ENCODE assay signal across 6 cellular contexts in genomic region chr6:31817929-31818511, GRCh38. TPM values are rescaled to one million over a fixed set of nuclear protein-coding genes. Genes with fewer than 3 reads are reported as not detected.
DNase-seq lines count a peak whose midpoint lies in the region; ATAC-seq, FAIRE-seq and TF ChIP-seq lines count a peak whose summit lies in the region.
"Not testable (repeated sequence)": the region's sequence is repeated elsewhere in the genome, so short reads cannot be mapped to it uniquely, and the experiment has no call there.

No MANE protein-coding gene starts in this region.

- peaks cover 59% of the 10 kb centered on the region for H3K4me1 ChIP-seq in CD4-positive, alpha-beta memory T cell (ENCODE audit: insufficient read depth, low read length)
- H3K4me1 ChIP-seq in SJSA1 (replicated peaks) (peaks cover 49% of the 10 kb centered on the region), GM12878 (ENCODE audit: control insufficient read depth, insufficient read depth, low read length) (peaks cover 19% of the 10 kb centered on the region), foreskin keratinocyte (peaks cover 25% of the 10 kb centered on the region), muscle layer of colon (ENCODE audit: insufficient read depth, low read length) (peaks cover 40% of the 10 kb centered on the region), stomach (peaks cover 40 to 69% (median 58%) of the 10 kb centered on the region in 4 donors)

- not testable (repeated sequence) for TF ChIP-seq POLR2A in GM12878 (IDR thresholded peaks at IDR 0.05; ENCODE audit: low read depth, low read length); stomach (IDR thresholded peaks at IDR 0.05)

- H3K27me3 Mint-ChIP-seq in CD4-positive, alpha-beta memory T cell, result not testable (repeated sequence)

- not testable (repeated sequence) for H3K36me3 ChIP-seq in CD4-positive, alpha-beta memory T cell (ENCODE audit: insufficient read depth, low read length); GM12878 (ENCODE audit: control insufficient read depth in 2 of 2, insufficient read depth in 2 of 2, low read length in 1 of 2); muscle layer of colon (ENCODE audit: insufficient read depth, low read length); stomach
- peaks cover 13% of the 10 kb centered on the region for H3K36me3 ChIP-seq in SJSA1

- H3K79me2 ChIP-seq in GM12878 (ENCODE audit: control insufficient read depth, insufficient read depth, low read length), result not testable (repeated sequence)

- not testable (repeated sequence) for H3K9ac ChIP-seq in GM12878 (ENCODE audit: control insufficient read depth, insufficient read depth, low read length); muscle layer of colon (ENCODE audit: low read length)

- not testable (repeated sequence) for H3K27me3 ChIP-seq in CD4-positive, alpha-beta memory T cell (ENCODE audit: insufficient read depth, low read length); SJSA1 (replicated peaks); GM12878 (replicated peaks in 1 of 2; ENCODE audit: control insufficient read depth in 2 of 2, insufficient read depth in 2 of 2, low read length in 1 of 2); foreskin keratinocyte; muscle layer of colon (ENCODE audit: control insufficient read depth in 1 of 2, insufficient read depth in 2 of 2, low read length in 2 of 2); stomach

- RAD21 ChIA-PET in GM12878 (lab: Charles Lee; ENCODE audit: unreplicated experiment), result interaction anchor here (1.0 to 1.5 kb wide), 3 partner anchors 9 to 12 kb away, joined by 3 to 5 read pairs (median 3); partner anchors contain the start of gene LSM2

- SMC1A ChIA-PET in GM12878 (lab: Charles Lee; ENCODE audit: uncharacterized antibody, unreplicated experiment), result interaction anchor here (1.0 to 1.5 kb wide), 4 partner anchors 12 to 44 kb away, joined by 3 to 9 read pairs (median 4); partner anchors contain the start of gene LSM2

- H4K20me1 ChIP-seq in GM12878 (ENCODE audit: control insufficient read depth, insufficient read depth), result not testable (repeated sequence)

- H3K9me3 Mint-ChIP-seq in CD4-positive, alpha-beta memory T cell, result not testable (repeated sequence)

- not testable (repeated sequence) for H3K9me3 ChIP-seq in CD4-positive, alpha-beta memory T cell (ENCODE audit: control insufficient read depth in 1 of 2, low read length in 2 of 2); SJSA1 (replicated peaks); GM12878 (replicated peaks; ENCODE audit: control insufficient read depth, insufficient read depth, low read length); muscle layer of colon (ENCODE audit: low read length); stomach

- H3K27ac ChIP-seq in CD4-positive, alpha-beta memory T cell (ENCODE audit: low read depth, low read length), result peak overlapping the region; percentile 67
- not testable (repeated sequence) for H3K27ac ChIP-seq in SJSA1; GM12878 (ENCODE audit: control insufficient read depth, insufficient read depth); foreskin keratinocyte; muscle layer of colon (ENCODE audit: low read depth, low read length)
- peak overlapping the region; percentile 89 to 99 (median 98) for H3K27ac ChIP-seq in stomach

- POLR2A ChIA-PET in CD4-positive, alpha-beta memory T cell (lab: Charles Lee; ENCODE audit: partially characterized antibody), result interaction anchor here (0.6 to 7.1 kb wide), 24 partner anchors 9 to 236 kb away, joined by 3 to 76 read pairs (median 4); partner anchors contain the start of genes ABHD16A, BAG6, C6orf47 and CLIC1
- POLR2A ChIA-PET in GM12878 (lab: Charles Lee), result interaction anchor here (0.6 to 11.3 kb wide), 3 partner anchors 11 to 611 kb away, joined by 4 to 158 read pairs (median 5); partner anchors contain the start of genes CLIC1, LSM2 and MSH5

- intact Hi-C loops in CD4-positive, alpha-beta memory T cell (cut with micrococcal nuclease), result loop anchor here (2.0 to 5.0 kb wide), 3 partner anchors 46 to 276 kb away; partner anchors contain the start of genes DDAH2 and DDX39B
- intact Hi-C loops in GM12878 (cut with micrococcal nuclease; ENCODE audit: unreplicated experiment); stomach (cut with DNase I; ENCODE audit: low total_unique reads): not testable (repeated sequence)

- peaks cover 31 to 69% (median 48%) of the 10 kb centered on the region in 4 donors for H3K4me1 Mint-ChIP-seq in CD4-positive, alpha-beta memory T cell

- not testable (repeated sequence) for TF ChIP-seq CTCF in GM12878 (IDR thresholded peaks at IDR 0.05 in 2 of 3, conservative IDR thresholded peaks at IDR 0.05 in 1 of 3; ENCODE audit: control insufficient read depth in 2 of 3, extremely low read depth in 1 of 3, insufficient read depth in 1 of 3, low read depth in 3 of 3, low read length in 3 of 3); foreskin keratinocyte (conservative IDR thresholded peaks at IDR 0.05); stomach (IDR thresholded peaks at IDR 0.05)

- DNase-seq in CD4-positive, alpha-beta memory T cell, result peak in 1 of 5 donors; percentile 28
- not testable (repeated sequence) for DNase-seq in SJSA1 (ENCODE audit: low read depth in 1 of 2, low spot score in 2 of 2); GM12878 (ENCODE audit: low read depth, low spot score); foreskin keratinocyte; stomach

- 63% methylated on average over 8 of the region's 8 CpGs for WGBS in GM12878 (ENCODE audit: insufficient coverage, insufficient replicate concordance, low lambda C conversion rate, missing lambda C conversion rate)
- WGBS in stomach, 5 donors, result 27 to 52% (median 35%) methylated on average over 8 of the region's 8 CpGs

- not testable (repeated sequence) for TF ChIP-seq EP300 in GM12878 (IDR thresholded peaks at IDR 0.05; ENCODE audit: borderline replicate concordance in 1 of 2, control insufficient read depth in 1 of 2, low read depth in 2 of 2, low read length in 2 of 2); stomach (IDR thresholded peaks at IDR 0.05)

- H3K4me3 ChIP-seq in CD4-positive, alpha-beta memory T cell (ENCODE audit: low read length in 2 of 2), result peak overlapping the region; percentile 12 to 73
- H3K4me3 ChIP-seq in SJSA1 (peak overlapping the region; percentile 6; the same call in 1 of the 2 replicates), GM12878 (peak overlapping the region; percentile 52; the same call in 1 of the 2 replicates), muscle layer of colon (ENCODE audit: low read depth in 1 of 2, low read length in 2 of 2) (peak overlapping the region; percentile 44 to 47), stomach (peak overlapping the region; percentile 47 to 60 (median 51))

- FAIRE-seq in GM12878 (lab: Jason Lieb, UNC), result not testable (repeated sequence)

- H3K4me3 Mint-ChIP-seq in CD4-positive, alpha-beta memory T cell, result peak overlapping the region; percentile 81 to 97 (median 96)

- H2AFZ ChIP-seq in GM12878 (ENCODE audit: control insufficient read depth, low read depth, low read length), result not testable (repeated sequence)

- H3K27ac Mint-ChIP-seq in CD4-positive, alpha-beta memory T cell, result peak overlapping the region; percentile 66 to 96 (median 94)

- CTCF ChIA-PET in CD4-positive, alpha-beta memory T cell (lab: Charles Lee; ENCODE audit: partially characterized antibody), result interaction anchor here (1.1 to 2.1 kb wide), 14 partner anchors 9 to 236 kb away, joined by 3 to 21 read pairs (median 7); partner anchors contain the start of genes CLIC1, DDAH2, HSPA1B and LSM2
- CTCF ChIA-PET in GM12878 (lab: Yijun Ruan, JAX), result interaction anchor here (1.4 to 1.9 kb wide), 2 partner anchors 27 to 88 kb away, joined by 5 to 6 read pairs; partner anchors contain the start of gene DDAH2

- in situ Hi-C loops in GM12878 (cut with MboI), result not testable (repeated sequence)

- peak overlapping the region; percentile 60 for H3K4me2 ChIP-seq in GM12878 (ENCODE audit: control insufficient read depth, insufficient read depth)

- ATAC-seq in GM12878, result not testable (repeated sequence)
- ATAC-seq in foreskin keratinocyte, result peak; percentile 1

- peaks cover 0 to 16% of the 10 kb centered on the region in 2 donors for H3K36me3 Mint-ChIP-seq in CD4-positive, alpha-beta memory T cell

- not testable (repeated sequence) for BruUV-seq in GM12878 (replicated peaks; lab: Mats Ljungman, UMichigan)

- TF ChIP-seq RAD21 in GM12878 (IDR thresholded peaks at IDR 0.05; ENCODE audit: insufficient read depth, low read depth, low read length), result not testable (repeated sequence)

RNA-seq across cellular contexts. Expression of gene HSPA1A, which starts 2.7 kb away (rescaled TPM):
- total RNA-seq in CD4-positive, alpha-beta memory T cell, result 10 to 100 TPM; 69.9 to 71.5 TPM
- 10 to 100 TPM; 14.6 to 71.9 TPM for polyA plus RNA-seq in CD4-positive, alpha-beta memory T cell
- total RNA-seq in SJSA1 (2014; rRNA removed; shearing (Covaris generic)), result 211 and 214 TPM in 2 replicates
- 47.6 and 52.7 TPM in 2 replicates for total RNA-seq in GM12878 (2013; cell fraction: nucleolus; rRNA removed)
- total RNA-seq in GM12878 (2014; rRNA removed) (29.2 and 29.9 TPM in 2 replicates), GM12878 (2014; rRNA removed; fragmentation: Illumina TruSeq; extraction: Trizol) (10.9 and 12.3 TPM in 2 replicates), GM12878 (2021) (26.5 and 27.2 TPM in 2 replicates), foreskin keratinocyte (128 and 194 TPM in 2 replicates), stomach (100 to 1,000 TPM in 3 of 5 donors, 10 to 100 TPM in 2; 68.8 to 124 (median 113) TPM)
- polyA plus RNA-seq in GM12878 (2011; ENCODE audit: low read depth), result 7.5 TPM
- polyA plus RNA-seq in GM12878 (2011; rRNA removed) (3.7 and 9.8 TPM in 2 replicates), GM12878 (2014; fragmentation: Illumina TruSeq; extraction: Trizol) (1.3 and 8.0 TPM in 2 replicates), GM12878 (2014; fragmentation: Nextera tagmentation; extraction: Ambion mirVana) (1 to 10 TPM in 1 of 2 experiments, under 1 TPM in 1; 0.29 to 1.3 TPM), GM12878 (2014; rRNA removed) (22.8 and 26.3 TPM in 2 replicates), GM12878 (2016; fragmentation: Nextera tagmentation; extraction: Ambion mirVana) (10 to 100 TPM; 51.1 to 51.8 TPM), foreskin keratinocyte (108 and 166 TPM in 2 replicates), stomach (100 to 1,000 TPM in 1 of 3 donors, 10 to 100 TPM in 2; 51.1 to 107 (median 64.8) TPM)
- 12.3 and 14.0 TPM in 2 replicates for polyA plus RNA-seq in GM12878 (2011; cell fraction: cytosol; rRNA removed)
- 22.0 and 36.5 TPM in 2 replicates for polyA plus RNA-seq in GM12878 (2011; cell fraction: nucleus; rRNA removed)
- 10.5 and 14.8 TPM in 2 replicates for polyA plus RNA-seq in GM12878 (2012)
- polyA minus RNA-seq in GM12878 (2011; rRNA and poly(A)+ RNA removed), result 7.6 and 8.8 TPM in 2 replicates
- 5.7 and 7.3 TPM in 2 replicates for polyA minus RNA-seq in GM12878 (2011; cell fraction: cytosol; rRNA and poly(A)+ RNA removed)
- 13.3 and 22.4 TPM in 2 replicates for polyA minus RNA-seq in GM12878 (2011; cell fraction: nucleus; rRNA and poly(A)+ RNA removed)

RNA-seq across cellular contexts. Expression of gene HSPA1L, which starts 2.9 kb away (rescaled TPM):
- 1 to 10 TPM; 8.2 to 8.3 TPM for total RNA-seq in CD4-positive, alpha-beta memory T cell
- 1 to 10 TPM; 1.1 to 4.4 TPM for polyA plus RNA-seq in CD4-positive, alpha-beta memory T cell
- 0.78 and 0.87 TPM in 2 replicates for total RNA-seq in SJSA1 (2014; rRNA removed; shearing (Covaris generic))
- 0.66 and 1.0 TPM in 2 replicates for total RNA-seq in GM12878 (2013; cell fraction: nucleolus; rRNA removed)
- total RNA-seq in GM12878 (2014; rRNA removed) (1.2 and 1.4 TPM in 2 replicates), GM12878 (2014; rRNA removed; fragmentation: Illumina TruSeq; extraction: Trizol) (1.4 and 1.6 TPM in 2 replicates), GM12878 (2021) (1.5 and 1.6 TPM in 2 replicates), foreskin keratinocyte (0.46 and 0.58 TPM in 2 replicates), stomach (1 to 10 TPM in 2 of 5 donors, not detected in 3; 1.1 to 1.7 TPM)
- polyA plus RNA-seq in GM12878 (2011; ENCODE audit: low read depth), result 0.67 TPM
- polyA plus RNA-seq in GM12878 (2011; rRNA removed) (1.8 and 1.9 TPM in 2 replicates), GM12878 (2014; fragmentation: Illumina TruSeq; extraction: Trizol) (1.5 and 1.6 TPM in 2 replicates), GM12878 (2014; fragmentation: Nextera tagmentation; extraction: Ambion mirVana) (under 1 TPM; 0.69 TPM), GM12878 (2014; rRNA removed) (1.4 and 1.6 TPM in 2 replicates), GM12878 (2016; fragmentation: Nextera tagmentation; extraction: Ambion mirVana) (1 to 10 TPM; 1.6 to 2.5 TPM), foreskin keratinocyte (0.30 and 0.57 TPM in 2 replicates), stomach (under 1 TPM; 0.46 to 0.98 (median 0.75) TPM)
- 1.1 TPM in 2 replicates for polyA plus RNA-seq in GM12878 (2011; cell fraction: cytosol; rRNA removed)
- polyA plus RNA-seq in GM12878 (2011; cell fraction: nucleus; rRNA removed), result 0.82 and 1.1 TPM in 2 replicates
- polyA plus RNA-seq in GM12878 (2012), result 0.54 and 0.86 TPM in 2 replicates
- polyA minus RNA-seq in GM12878 (2011; rRNA and poly(A)+ RNA removed), result 1.3 and 1.4 TPM in 2 replicates
- 0.94 TPM in 1 of 2 replicates, not detected in the other for polyA minus RNA-seq in GM12878 (2011; cell fraction: cytosol; rRNA and poly(A)+ RNA removed)
- polyA minus RNA-seq in GM12878 (2011; cell fraction: nucleus; rRNA and poly(A)+ RNA removed), result 0.29 and 0.36 TPM in 2 replicates

RNA-seq across cellular contexts. Expression of gene HSPA1B, which starts 9.5 kb away (rescaled TPM):
- 10 to 100 TPM; 58.0 to 60.8 TPM for total RNA-seq in CD4-positive, alpha-beta memory T cell
- polyA plus RNA-seq in CD4-positive, alpha-beta memory T cell, result 1 to 10 TPM; 1.9 to 5.3 TPM
- 218 and 257 TPM in 2 replicates for total RNA-seq in SJSA1 (2014; rRNA removed; shearing (Covaris generic))
- 55.2 and 66.8 TPM in 2 replicates for total RNA-seq in GM12878 (2013; cell fraction: nucleolus; rRNA removed)
- total RNA-seq in GM12878 (2014; rRNA removed) (23.5 and 24.0 TPM in 2 replicates), GM12878 (2014; rRNA removed; fragmentation: Illumina TruSeq; extraction: Trizol) (5.9 and 8.1 TPM in 2 replicates), GM12878 (2021) (27.2 and 29.3 TPM in 2 replicates), foreskin keratinocyte (102 and 117 TPM in 2 replicates), stomach (100 to 1,000 TPM in 3 of 5 donors, 10 to 100 TPM in 2; 44.3 to 165 (median 105) TPM)
- polyA plus RNA-seq in GM12878 (2011; ENCODE audit: low read depth), result 8.8 TPM
- polyA plus RNA-seq in GM12878 (2011; rRNA removed) (5.1 and 12.8 TPM in 2 replicates), GM12878 (2014; fragmentation: Illumina TruSeq; extraction: Trizol) (1.00 and 4.6 TPM in 2 replicates), GM12878 (2014; fragmentation: Nextera tagmentation; extraction: Ambion mirVana) (under 1 TPM; 0.11 to 0.33 TPM), GM12878 (2014; rRNA removed) (12.7 and 17.7 TPM in 2 replicates), GM12878 (2016; fragmentation: Nextera tagmentation; extraction: Ambion mirVana) (10 to 100 TPM; 39.1 to 40.5 TPM), foreskin keratinocyte (54.9 and 76.7 TPM in 2 replicates), stomach (10 to 100 TPM; 35.9 to 66.0 (median 51.3) TPM)
- polyA plus RNA-seq in GM12878 (2011; cell fraction: cytosol; rRNA removed), result 11.5 and 13.7 TPM in 2 replicates
- 42.5 and 57.1 TPM in 2 replicates for polyA plus RNA-seq in GM12878 (2011; cell fraction: nucleus; rRNA removed)
- 20.1 and 23.6 TPM in 2 replicates for polyA plus RNA-seq in GM12878 (2012)
- polyA minus RNA-seq in GM12878 (2011; rRNA and poly(A)+ RNA removed), result 14.0 and 14.9 TPM in 2 replicates
- polyA minus RNA-seq in GM12878 (2011; cell fraction: cytosol; rRNA and poly(A)+ RNA removed), result 14.2 and 14.9 TPM in 2 replicates
- polyA minus RNA-seq in GM12878 (2011; cell fraction: nucleus; rRNA and poly(A)+ RNA removed), result 45.8 and 51.9 TPM in 2 replicates

RNA-seq across cellular contexts. Expression of gene LSM2, which starts 11.3 kb away (rescaled TPM):
- 10 to 100 TPM; 30.0 to 34.6 TPM for total RNA-seq in CD4-positive, alpha-beta memory T cell
- 10 to 100 TPM; 67.4 to 80.4 TPM for polyA plus RNA-seq in CD4-positive, alpha-beta memory T cell
- 72.6 and 89.4 TPM in 2 replicates for total RNA-seq in SJSA1 (2014; rRNA removed; shearing (Covaris generic))
- 5.2 and 7.8 TPM in 2 replicates for total RNA-seq in GM12878 (2013; cell fraction: nucleolus; rRNA removed)
- total RNA-seq in GM12878 (2014; rRNA removed) (146 and 163 TPM in 2 replicates), GM12878 (2014; rRNA removed; fragmentation: Illumina TruSeq; extraction: Trizol) (97.1 and 99.1 TPM in 2 replicates), GM12878 (2021) (117 and 123 TPM in 2 replicates), foreskin keratinocyte (107 and 115 TPM in 2 replicates), stomach (10 to 100 TPM in 3 of 5 donors, 1 to 10 TPM in 1, not detected in 1; 6.7 to 34.5 (median 11.4) TPM)
- 82.2 TPM for polyA plus RNA-seq in GM12878 (2011; ENCODE audit: low read depth)
- polyA plus RNA-seq in GM12878 (2011; rRNA removed) (81.9 and 101 TPM in 2 replicates), GM12878 (2014; fragmentation: Illumina TruSeq; extraction: Trizol) (116 and 131 TPM in 2 replicates), GM12878 (2014; fragmentation: Nextera tagmentation; extraction: Ambion mirVana) (100 to 1,000 TPM; 245 to 248 TPM), GM12878 (2014; rRNA removed) (143 and 165 TPM in 2 replicates), GM12878 (2016; fragmentation: Nextera tagmentation; extraction: Ambion mirVana) (100 to 1,000 TPM; 238 to 276 TPM), foreskin keratinocyte (139 and 152 TPM in 2 replicates), stomach (10 to 100 TPM; 45.2 to 55.8 (median 50.4) TPM)
- polyA plus RNA-seq in GM12878 (2011; cell fraction: cytosol; rRNA removed), result 186 and 196 TPM in 2 replicates
- 68.3 and 79.7 TPM in 2 replicates for polyA plus RNA-seq in GM12878 (2011; cell fraction: nucleus; rRNA removed)
- polyA plus RNA-seq in GM12878 (2012), result 82.7 and 97.0 TPM in 2 replicates
- polyA minus RNA-seq in GM12878 (2011; rRNA and poly(A)+ RNA removed), result 102 and 120 TPM in 2 replicates
- polyA minus RNA-seq in GM12878 (2011; cell fraction: cytosol; rRNA and poly(A)+ RNA removed), result 47.5 and 49.6 TPM in 2 replicates
- polyA minus RNA-seq in GM12878 (2011; cell fraction: nucleus; rRNA and poly(A)+ RNA removed), result 10.9 and 15.6 TPM in 2 replicates

RNA-seq across cellular contexts. Expression of gene VARS1, which starts 22.5 kb away (rescaled TPM):
- 10 to 100 TPM; 39.6 to 46.8 TPM for total RNA-seq in CD4-positive, alpha-beta memory T cell
- polyA plus RNA-seq in CD4-positive, alpha-beta memory T cell, result 10 to 100 TPM; 43.4 to 45.9 TPM
- total RNA-seq in SJSA1 (2014; rRNA removed; shearing (Covaris generic)), result 23.1 and 39.5 TPM in 2 replicates
- 71.4 and 80.0 TPM in 2 replicates for total RNA-seq in GM12878 (2013; cell fraction: nucleolus; rRNA removed)
- 61.4 and 90.1 TPM in 2 replicates for total RNA-seq in GM12878 (2014; rRNA removed)
- 63.8 and 69.1 TPM in 2 replicates for total RNA-seq in GM12878 (2014; rRNA removed; fragmentation: Illumina TruSeq; extraction: Trizol)
- total RNA-seq in GM12878 (2021), result 232 and 243 TPM in 2 replicates
- polyA plus RNA-seq in GM12878 (2011; ENCODE audit: low read depth), result 31.0 TPM
- 11.3 and 15.8 TPM in 2 replicates for polyA plus RNA-seq in GM12878 (2011; rRNA removed)
- polyA plus RNA-seq in GM12878 (2011; cell fraction: cytosol; rRNA removed), result 28.9 and 30.5 TPM in 2 replicates
- polyA plus RNA-seq in GM12878 (2011; cell fraction: nucleus; rRNA removed), result 193 and 303 TPM in 2 replicates
- 42.8 and 46.7 TPM in 2 replicates for polyA plus RNA-seq in GM12878 (2012)
- polyA plus RNA-seq in GM12878 (2014; fragmentation: Illumina TruSeq; extraction: Trizol), result 92.9 and 138 TPM in 2 replicates
- 1 to 10 TPM; 1.2 to 5.7 TPM for polyA plus RNA-seq in GM12878 (2014; fragmentation: Nextera tagmentation; extraction: Ambion mirVana)
- polyA plus RNA-seq in GM12878 (2014; rRNA removed), result 71.3 and 92.5 TPM in 2 replicates
- polyA plus RNA-seq in GM12878 (2016; fragmentation: Nextera tagmentation; extraction: Ambion mirVana), result 100 to 1,000 TPM; 121 to 155 TPM
- 35.0 and 60.0 TPM in 2 replicates for polyA minus RNA-seq in GM12878 (2011; rRNA and poly(A)+ RNA removed)
- polyA minus RNA-seq in GM12878 (2011; cell fraction: cytosol; rRNA and poly(A)+ RNA removed), result 52.5 and 54.9 TPM in 2 replicates
- 42.4 and 91.2 TPM in 2 replicates for polyA minus RNA-seq in GM12878 (2011; cell fraction: nucleus; rRNA and poly(A)+ RNA removed)
- total RNA-seq in foreskin keratinocyte, result 127 and 141 TPM in 2 replicates
- polyA plus RNA-seq in foreskin keratinocyte, result 91.6 and 96.7 TPM in 2 replicates
- 10 to 100 TPM; 21.6 to 56.5 (median 24.1) TPM for total RNA-seq in stomach
- polyA plus RNA-seq in stomach, result 10 to 100 TPM; 11.0 to 31.8 (median 27.7) TPM
